In genomic region chr1:111599781-111600180, GRCh38 we compare ENCODE assay signal across 1 cellular context.
TF ChIP-seq lines count a peak whose summit lies in the region.

No MANE protein-coding gene starts in this region.

TF ChIP-seq in HepG2, 621 proteins besides CTCF, POLR2A, EP300 and RAD21 (continued from another document):
- TF ChIP-seq USF2 (IDR thresholded peaks at IDR 0.05; ENCODE audit: low read depth, low read length) (no peak), USF2 (CRISPR knock-in tag; IDR thresholded peaks at IDR 0.05; ENCODE audit: borderline replicate concordance) (no peak), YY1 (IDR thresholded peaks at IDR 0.05; ENCODE audit: insufficient read depth, insufficient replicate concordance, low read depth, low read length) (no peak), ARHGAP35 (CRISPR knock-in tag; IDR thresholded peaks at IDR 0.05; ENCODE audit: borderline replicate concordance) (no peak), NFE2L2 (IDR thresholded peaks at IDR 0.05; ENCODE audit: low read length) (0 out of 2 replicates have a peak, but pooled peaks have one; percentile 28)
